ENCODE assay signal across 18 cellular contexts in genomic region chr12:124929649-124930419, GRCh38. TPM values are rescaled to one million over a fixed set of nuclear protein-coding genes. Genes with fewer than 3 reads are reported as not detected.
DNase-seq lines count a peak whose midpoint lies in the region; ATAC-seq and TF ChIP-seq lines count a peak whose summit lies in the region.
"Had no signal": no experiment of that assay in that cellular context is flagged by ENCODE, and none has a peak within 500 bp of the region (broad histone marks: within the 10 kb centered on the region; RNA-seq: fewer than 3 reads in every experiment).

No MANE protein-coding gene starts in this region.

- CTCF ChIA-PET in CD8-positive, alpha-beta T cell (lab: Charles Lee) = interaction anchor here (0.9 to 2.2 kb wide), 3 partner anchors 10 to 23 kb away, joined by 3 to 21 read pairs (median 3); partner anchors contain the start of gene UBC

- DNase-seq in CD8-positive, alpha-beta T cell = no peak
- no peak for DNase-seq in central memory CD8-positive, alpha-beta T cell (ENCODE audit: low spot score in 2 of 2)
- no peak for DNase-seq in neural crest cell (ENCODE audit: low read depth, low spot score)
- no peak for DNase-seq in NCI-H187 treated with DMSO at 0.1 percent for 48 hours (lab: John Stamatoyannopoulos, UW)
- DNase-seq in NCI-H2029 (lab: John Stamatoyannopoulos, UW) = no peak
- no peak for DNase-seq in SHP77 treated with DMSO at 0.1 percent for 48 hours (lab: John Stamatoyannopoulos, UW)
- DNase-seq: activated CD4-positive, alpha-beta T cell treated with anti-CD3 and anti-CD28 coated beads, Interleukin-2, amount 50 U/mL, for 4 hours; activated T-cell treated with anti-CD3 and anti-CD28 coated beads, Interleukin-2, amount 50 U/mL, for 24 hours; body of pancreas; NCI-H2081; NCI-H446 treated with DMSO at 0.1 percent for 48 hours; nucleus accumbens had no signal

- H3K27ac ChIP-seq in CD8-positive, alpha-beta T cell (ENCODE audit: low read depth, low read length) = no peak overlapping the region

- H3K9me3 Mint-ChIP-seq in CD8-positive, alpha-beta T cell = no peaks in the 10 kb centered on the region
- H3K9me3 Mint-ChIP-seq in IgD-negative memory B cell = peaks cover 0 to 6% (median 0%) of the 10 kb centered on the region in 3 donors
- peaks cover 9% of the 10 kb centered on the region for H3K9me3 Mint-ChIP-seq in central memory CD8-positive, alpha-beta T cell
- H3K9me3 Mint-ChIP-seq in neural crest cell = peaks cover 7% of the 10 kb centered on the region
- H3K9me3 Mint-ChIP-seq: activated naive CD4-positive, alpha-beta T cell treated with anti-CD3 and anti-CD28 coated beads, Interleukin-2, amount 50 U/mL, for 72 hours; activated T-cell treated with anti-CD3 and anti-CD28 coated beads, Interleukin-2, amount 50 U/mL, for 24 hours; stimulated activated memory B cell treated with anti-CD40 and anti-IgM and Interleukin-4, amounts not matched to agents 10 μg/mL and 1 μg/mL and 100 μg/mL, for 72 hours had no signal

- intact Hi-C loops in CD8-positive, alpha-beta T cell (cut with DNase I, micrococcal nuclease) = loop anchor here in 1 of 2 experiments (10.0 kb wide), 1 partner anchor 465 kb away; no protein-coding TSS in a partner anchor

- H3K27me3 ChIP-seq in CD8-positive, alpha-beta T cell (ENCODE audit: insufficient read depth, low read length) = no peaks in the 10 kb centered on the region
- H3K27me3 ChIP-seq: body of pancreas, right atrium auricular region had no signal

- peaks cover 5% of the 10 kb centered on the region for H3K36me3 Mint-ChIP-seq in CD8-positive, alpha-beta T cell
- H3K36me3 Mint-ChIP-seq in IgD-negative memory B cell (peaks cover 3% of the 10 kb centered on the region), neural crest cell (ENCODE audit: low read depth) (peaks cover 8% of the 10 kb centered on the region)
- H3K36me3 Mint-ChIP-seq in central memory CD8-positive, alpha-beta T cell (ENCODE audit: insufficient read depth) = peaks cover 28% of the 10 kb centered on the region
- H3K36me3 Mint-ChIP-seq: stimulated activated memory B cell treated with anti-CD40 and anti-IgM and Interleukin-4, amounts not matched to agents 10 μg/mL and 1 μg/mL and 100 μg/mL, for 72 hours had no signal

- no peak for ATAC-seq in CD8-positive, alpha-beta T cell
- no peak for ATAC-seq in central memory CD8-positive, alpha-beta T cell (replicated peaks; ENCODE audit: extremely low read depth, poor library complexity, severe bottlenecking)
- ATAC-seq: activated naive CD4-positive, alpha-beta T cell treated with anti-CD3 and anti-CD28 coated beads, Interleukin-2, amount 50 U/mL, for 72 hours; body of pancreas; stimulated activated memory B cell treated with anti-CD40 and anti-IgM and Interleukin-4, amounts not matched to agents 10 μg/mL and 1 μg/mL and 100 μg/mL, for 72 hours had no signal

- no peak overlapping the region for H3K27ac Mint-ChIP-seq in CD8-positive, alpha-beta T cell
- H3K27ac Mint-ChIP-seq in IgD-negative memory B cell = peak overlapping the region in 2 of 3 donors; percentile 97 to 100
- no peak overlapping the region for H3K27ac Mint-ChIP-seq in central memory CD8-positive, alpha-beta T cell (ENCODE audit: low read depth)
- H3K27ac Mint-ChIP-seq in neural crest cell (ENCODE audit: unreplicated experiment) = no peak overlapping the region

- peaks cover 19% of the 10 kb centered on the region for H3K4me1 Mint-ChIP-seq in CD8-positive, alpha-beta T cell (ENCODE audit: low read depth)
- H3K4me1 Mint-ChIP-seq in IgD-negative memory B cell (peaks cover 12 to 19% (median 13%) of the 10 kb centered on the region in 3 donors), neural crest cell (peaks cover 15% of the 10 kb centered on the region)
- H3K4me1 Mint-ChIP-seq in central memory CD8-positive, alpha-beta T cell = peaks cover 34% of the 10 kb centered on the region

- no peaks in the 10 kb centered on the region for H3K9me3 ChIP-seq in CD8-positive, alpha-beta T cell (ENCODE audit: low read length)
- H3K9me3 ChIP-seq: body of pancreas, right atrium auricular region, thoracic aorta had no signal

- no peak overlapping the region for H3K4me3 ChIP-seq in CD8-positive, alpha-beta T cell (ENCODE audit: low read depth, low read length)
- H3K4me3 ChIP-seq: body of pancreas, coronary artery, right atrium auricular region, thoracic aorta had no signal

- no peaks in the 10 kb centered on the region for H3K27me3 Mint-ChIP-seq in CD8-positive, alpha-beta T cell (ENCODE audit: low read depth)
- peaks cover 1% of the 10 kb centered on the region for H3K27me3 Mint-ChIP-seq in IgD-negative memory B cell
- H3K27me3 Mint-ChIP-seq in central memory CD8-positive, alpha-beta T cell = peaks cover 13% of the 10 kb centered on the region
- H3K27me3 Mint-ChIP-seq in neural crest cell (ENCODE audit: low read depth) = peaks cover 16% of the 10 kb centered on the region
- H3K27me3 Mint-ChIP-seq: activated T-cell treated with anti-CD3 and anti-CD28 coated beads, Interleukin-2, amount 50 U/mL, for 24 hours; stimulated activated memory B cell treated with anti-CD40 and anti-IgM and Interleukin-4, amounts not matched to agents 10 μg/mL and 1 μg/mL and 100 μg/mL, for 72 hours had no signal

- H3K4me3 Mint-ChIP-seq in CD8-positive, alpha-beta T cell = peak overlapping the region; percentile 56
- H3K4me3 Mint-ChIP-seq in IgD-negative memory B cell (peak overlapping the region in 1 of 4 donors; percentile 85), neural crest cell (peak overlapping the region; percentile 67)
- peak overlapping the region; percentile 96 for H3K4me3 Mint-ChIP-seq in central memory CD8-positive, alpha-beta T cell
- H3K4me3 Mint-ChIP-seq: activated T-cell treated with anti-CD3 and anti-CD28 coated beads, Interleukin-2, amount 50 U/mL, for 24 hours; stimulated activated memory B cell treated with anti-CD40 and anti-IgM and Interleukin-4, amounts not matched to agents 10 μg/mL and 1 μg/mL and 100 μg/mL, for 72 hours had no signal

- no peaks in the 10 kb centered on the region for H3K36me3 ChIP-seq in CD8-positive, alpha-beta T cell (ENCODE audit: insufficient read depth, low read length)
- H3K36me3 ChIP-seq: right atrium auricular region, thoracic aorta had no signal

- TF ChIP-seq CTCF in CD8-positive, alpha-beta T cell (IDR thresholded peaks at IDR 0.05) = no peak
- TF ChIP-seq CTCF in neural crest cell (conservative IDR thresholded peaks at IDR 0.05) = no peak

- POLR2A ChIA-PET in CD8-positive, alpha-beta T cell (lab: Charles Lee) = interaction anchor here (0.8 to 1.0 kb wide), 2 partner anchors 8 to 15 kb away, joined by 3 read pairs; partner anchors contain the start of gene UBC

- peaks cover 18% of the 10 kb centered on the region for H3K4me1 ChIP-seq in CD8-positive, alpha-beta T cell (ENCODE audit: insufficient read depth, low read length)

RNA-seq across cellular contexts. Expression of gene UBC, which starts 15.4 kb away (rescaled TPM):
- total RNA-seq in CD8-positive, alpha-beta T cell = 1,000 to 10,000 TPM; 1,771 to 1,786 TPM
- 1,893 TPM for polyA plus RNA-seq in IgD-negative memory B cell
- total RNA-seq in neural crest cell = 673 and 687 TPM in 2 replicates

RNA-seq across cellular contexts. Expression of gene DHX37, which starts 59.1 kb away (rescaled TPM):
- 10 to 100 TPM; 40.8 to 41.3 TPM for total RNA-seq in CD8-positive, alpha-beta T cell
- 5.7 TPM for polyA plus RNA-seq in IgD-negative memory B cell
- total RNA-seq in neural crest cell = 24.9 and 25.5 TPM in 2 replicates

Comparison
In these comparisons a context has a peak if more than half of its experiments do, and no peak if none do; other contexts are left out.
1. H3K27ac Mint-ChIP-seq: peak in IgD-negative memory B cell (2 of 3); none in CD8-positive, alpha-beta T cell (single experiment), central memory CD8-positive, alpha-beta T cell (single experiment) and neural crest cell (single experiment).